Comparison of ENCODE assay signal across 2 cellular contexts in genomic region chr19:13181747-13182388, GRCh38.
TF ChIP-seq lines count a peak whose summit lies in the region.

No MANE protein-coding gene starts in this region.

TF ChIP-seq in A549, 52 proteins besides CTCF, POLR2A, EP300 and RAD21 (continued from another document):
- TF ChIP-seq, protein P1, sequence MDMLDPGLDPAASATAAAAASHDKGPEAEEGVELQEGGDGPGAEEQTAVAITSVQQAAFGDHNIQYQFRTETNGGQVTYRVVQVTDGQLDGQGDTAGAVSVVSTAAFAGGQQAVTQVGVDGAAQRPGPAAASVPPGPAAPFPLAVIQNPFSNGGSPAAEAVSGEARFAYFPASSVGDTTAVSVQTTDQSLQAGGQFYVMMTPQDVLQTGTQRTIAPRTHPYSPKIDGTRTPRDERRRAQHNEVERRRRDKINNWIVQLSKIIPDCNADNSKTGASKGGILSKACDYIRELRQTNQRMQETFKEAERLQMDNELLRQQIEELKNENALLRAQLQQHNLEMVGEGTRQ (IDR thresholded peaks at IDR 0.05) = no peak
- no peak for TF ChIP-seq HEYL (CRISPR knock-in tag; IDR thresholded peaks at IDR 0.05)
- TF ChIP-seq TFCP2L1 (CRISPR knock-in tag; IDR thresholded peaks at IDR 0.05) = no peak
- TF ChIP-seq RNF2 (IDR thresholded peaks at IDR 0.05; ENCODE audit: borderline replicate concordance, low read depth) = no peak
- TF ChIP-seq CBX2 (IDR thresholded peaks at IDR 0.05; ENCODE audit: borderline replicate concordance, low read depth) = no peak
- TF ChIP-seq, protein P2, sequence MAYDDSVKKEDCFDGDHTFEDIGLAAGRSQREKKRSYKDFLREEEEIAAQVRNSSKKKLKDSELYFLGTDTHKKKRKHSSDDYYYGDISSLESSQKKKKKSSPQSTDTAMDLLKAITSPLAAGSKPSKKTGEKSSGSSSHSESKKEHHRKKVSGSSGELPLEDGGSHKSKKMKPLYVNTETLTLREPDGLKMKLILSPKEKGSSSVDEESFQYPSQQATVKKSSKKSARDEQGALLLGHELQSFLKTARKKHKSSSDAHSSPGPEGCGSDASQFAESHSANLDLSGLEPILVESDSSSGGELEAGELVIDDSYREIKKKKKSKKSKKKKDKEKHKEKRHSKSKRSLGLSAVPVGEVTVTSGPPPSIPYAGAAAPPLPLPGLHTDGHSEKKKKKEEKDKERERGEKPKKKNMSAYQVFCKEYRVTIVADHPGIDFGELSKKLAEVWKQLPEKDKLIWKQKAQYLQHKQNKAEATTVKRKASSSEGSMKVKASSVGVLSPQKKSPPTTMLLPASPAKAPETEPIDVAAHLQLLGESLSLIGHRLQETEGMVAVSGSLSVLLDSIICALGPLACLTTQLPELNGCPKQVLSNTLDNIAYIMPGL (CRISPR knock-in tag; IDR thresholded peaks at IDR 0.05; ENCODE audit: borderline replicate concordance) = no peak
- TF ChIP-seq MAX (IDR thresholded peaks at IDR 0.05) = no peak
- no peak for TF ChIP-seq TP53 (CRISPR knock-in tag; IDR thresholded peaks at IDR 0.05)
- no peak for TF ChIP-seq FOSL2 (IDR thresholded peaks at IDR 0.05)
- TF ChIP-seq FOSL2 (CRISPR knock-in tag; IDR thresholded peaks at IDR 0.05) = no peak
- TF ChIP-seq, protein P3, sequence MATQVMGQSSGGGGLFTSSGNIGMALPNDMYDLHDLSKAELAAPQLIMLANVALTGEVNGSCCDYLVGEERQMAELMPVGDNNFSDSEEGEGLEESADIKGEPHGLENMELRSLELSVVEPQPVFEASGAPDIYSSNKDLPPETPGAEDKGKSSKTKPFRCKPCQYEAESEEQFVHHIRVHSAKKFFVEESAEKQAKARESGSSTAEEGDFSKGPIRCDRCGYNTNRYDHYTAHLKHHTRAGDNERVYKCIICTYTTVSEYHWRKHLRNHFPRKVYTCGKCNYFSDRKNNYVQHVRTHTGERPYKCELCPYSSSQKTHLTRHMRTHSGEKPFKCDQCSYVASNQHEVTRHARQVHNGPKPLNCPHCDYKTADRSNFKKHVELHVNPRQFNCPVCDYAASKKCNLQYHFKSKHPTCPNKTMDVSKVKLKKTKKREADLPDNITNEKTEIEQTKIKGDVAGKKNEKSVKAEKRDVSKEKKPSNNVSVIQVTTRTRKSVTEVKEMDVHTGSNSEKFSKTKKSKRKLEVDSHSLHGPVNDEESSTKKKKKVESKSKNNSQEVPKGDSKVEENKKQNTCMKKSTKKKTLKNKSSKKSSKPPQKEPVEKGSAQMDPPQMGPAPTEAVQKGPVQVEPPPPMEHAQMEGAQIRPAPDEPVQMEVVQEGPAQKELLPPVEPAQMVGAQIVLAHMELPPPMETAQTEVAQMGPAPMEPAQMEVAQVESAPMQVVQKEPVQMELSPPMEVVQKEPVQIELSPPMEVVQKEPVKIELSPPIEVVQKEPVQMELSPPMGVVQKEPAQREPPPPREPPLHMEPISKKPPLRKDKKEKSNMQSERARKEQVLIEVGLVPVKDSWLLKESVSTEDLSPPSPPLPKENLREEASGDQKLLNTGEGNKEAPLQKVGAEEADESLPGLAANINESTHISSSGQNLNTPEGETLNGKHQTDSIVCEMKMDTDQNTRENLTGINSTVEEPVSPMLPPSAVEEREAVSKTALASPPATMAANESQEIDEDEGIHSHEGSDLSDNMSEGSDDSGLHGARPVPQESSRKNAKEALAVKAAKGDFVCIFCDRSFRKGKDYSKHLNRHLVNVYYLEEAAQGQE (IDR thresholded peaks at IDR 0.05) = no peak
- TF ChIP-seq BHLHE40 (IDR thresholded peaks at IDR 0.05; ENCODE audit: low read depth, low read length) = no peak
- TF ChIP-seq HOXA7 (CRISPR knock-in tag; IDR thresholded peaks at IDR 0.05) = no peak
- no peak for TF ChIP-seq KDM5A (IDR thresholded peaks at IDR 0.05)
- TF ChIP-seq JUN (IDR thresholded peaks at IDR 0.05) = no peak

TF ChIP-seq in HEK293, 187 proteins besides CTCF, POLR2A, EP300 and RAD21 (continued from another document):
- TF ChIP-seq, protein P4, sequence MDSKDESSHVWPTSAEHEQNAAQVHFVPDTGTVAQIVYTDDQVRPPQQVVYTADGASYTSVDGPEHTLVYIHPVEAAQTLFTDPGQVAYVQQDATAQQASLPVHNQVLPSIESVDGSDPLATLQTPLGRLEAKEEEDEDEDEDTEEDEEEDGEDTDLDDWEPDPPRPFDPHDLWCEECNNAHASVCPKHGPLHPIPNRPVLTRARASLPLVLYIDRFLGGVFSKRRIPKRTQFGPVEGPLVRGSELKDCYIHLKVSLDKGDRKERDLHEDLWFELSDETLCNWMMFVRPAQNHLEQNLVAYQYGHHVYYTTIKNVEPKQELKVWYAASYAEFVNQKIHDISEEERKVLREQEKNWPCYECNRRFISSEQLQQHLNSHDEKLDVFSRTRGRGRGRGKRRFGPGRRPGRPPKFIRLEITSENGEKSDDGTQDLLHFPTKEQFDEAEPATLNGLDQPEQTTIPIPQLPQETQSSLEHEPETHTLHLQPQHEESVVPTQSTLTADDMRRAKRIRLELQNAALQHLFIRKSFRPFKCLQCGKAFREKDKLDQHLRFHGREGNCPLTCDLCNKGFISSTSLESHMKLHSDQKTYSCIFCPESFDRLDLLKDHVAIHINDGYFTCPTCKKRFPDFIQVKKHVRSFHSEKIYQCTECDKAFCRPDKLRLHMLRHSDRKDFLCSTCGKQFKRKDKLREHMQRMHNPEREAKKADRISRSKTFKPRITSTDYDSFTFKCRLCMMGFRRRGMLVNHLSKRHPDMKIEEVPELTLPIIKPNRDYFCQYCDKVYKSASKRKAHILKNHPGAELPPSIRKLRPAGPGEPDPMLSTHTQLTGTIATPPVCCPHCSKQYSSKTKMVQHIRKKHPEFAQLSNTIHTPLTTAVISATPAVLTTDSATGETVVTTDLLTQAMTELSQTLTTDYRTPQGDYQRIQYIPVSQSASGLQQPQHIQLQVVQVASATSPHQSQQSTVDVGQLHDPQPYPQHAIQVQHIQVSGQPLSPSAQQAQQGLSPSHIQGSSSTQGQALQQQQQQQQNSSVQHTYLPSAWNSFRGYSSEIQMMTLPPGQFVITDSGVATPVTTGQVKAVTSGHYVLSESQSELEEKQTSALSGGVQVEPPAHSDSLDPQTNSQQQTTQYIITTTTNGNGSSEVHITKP (tag by site-specific recombination; IDR thresholded peaks at IDR 0.05) = peak; percentile 31; the same call in 1 of the 2 replicates
- TF ChIP-seq ZFHX2 (tag by site-specific recombination; conservative IDR thresholded peaks at IDR 0.05) (peak; percentile 99), ZNF610 (tag by site-specific recombination; IDR thresholded peaks at IDR 0.05; ENCODE audit: borderline replicate concordance) (no peak), EGR2 (tag by site-specific recombination; IDR thresholded peaks at IDR 0.05; ENCODE audit: low read depth) (peak; percentile 99), GLIS1 (tag by site-specific recombination; IDR thresholded peaks at IDR 0.05) (peak; percentile 84), ZNF777 (tag by site-specific recombination; IDR thresholded peaks at IDR 0.05; ENCODE audit: borderline replicate concordance) (no peak), ZNF404 (tag by site-specific recombination; IDR thresholded peaks at IDR 0.05) (no peak), ZNF23 (tag by site-specific recombination; IDR thresholded peaks at IDR 0.05; ENCODE audit: borderline replicate concordance) (no peak), TCF7L2 (IDR thresholded peaks at IDR 0.05; ENCODE audit: borderline replicate concordance, low read depth, low read length) (no peak)
- TF ChIP-seq, protein P5, sequence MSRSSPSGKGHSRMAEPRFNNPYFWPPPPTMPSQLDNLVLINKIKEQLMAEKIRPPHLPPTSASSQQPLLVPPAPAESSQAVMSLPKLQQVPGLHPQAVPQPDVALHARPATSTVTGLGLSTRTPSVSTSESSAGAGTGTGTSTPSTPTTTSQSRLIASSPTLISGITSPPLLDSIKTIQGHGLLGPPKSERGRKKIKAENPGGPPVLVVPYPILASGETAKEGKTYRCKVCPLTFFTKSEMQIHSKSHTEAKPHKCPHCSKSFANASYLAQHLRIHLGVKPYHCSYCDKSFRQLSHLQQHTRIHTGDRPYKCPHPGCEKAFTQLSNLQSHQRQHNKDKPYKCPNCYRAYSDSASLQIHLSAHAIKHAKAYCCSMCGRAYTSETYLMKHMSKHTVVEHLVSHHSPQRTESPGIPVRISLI (tag by site-specific recombination; IDR thresholded peaks at IDR 0.05) = peak; percentile 78; the same call in 1 of the 2 replicates
